17 cellular contexts compared by ENCODE assay signal in the genomic region with DNA sequence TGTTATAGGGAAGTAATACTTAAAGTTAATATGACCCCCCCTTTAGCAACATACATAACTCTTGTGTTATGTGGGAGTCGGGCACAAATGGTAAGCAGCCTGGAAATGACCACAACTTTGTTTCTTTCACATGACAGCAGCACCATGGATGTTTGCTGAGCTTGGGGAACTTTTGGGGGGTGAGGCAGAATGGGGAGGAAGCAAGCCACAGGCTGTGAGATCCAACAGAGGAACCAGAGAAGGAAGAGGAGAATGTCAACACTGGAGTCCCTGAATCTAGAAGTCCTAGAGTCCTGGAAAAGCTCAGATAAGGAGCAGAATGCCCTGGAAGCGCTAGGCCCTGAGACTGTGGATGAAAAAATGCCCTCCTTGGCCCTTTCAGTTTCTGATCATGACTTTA. TPM values are rescaled to one million over a fixed set of nuclear protein-coding genes. Genes with fewer than 3 reads are reported as not detected.
DNase-seq lines count a peak whose midpoint lies in the region; ATAC-seq, FAIRE-seq and TF ChIP-seq lines count a peak whose summit lies in the region.
"Had no signal": no experiment of that assay in that cellular context is flagged by ENCODE, and none has a peak within 500 bp of the region (broad histone marks: within the 10 kb centered on the region; RNA-seq: fewer than 3 reads in every experiment).

No MANE protein-coding gene starts in this region.

- peak overlapping the region; percentile 39; the same call in 1 of the 2 replicates for H4K8ac ChIP-seq in H1 (ENCODE audit: extremely low read depth, insufficient read depth, low read length)

- no peak overlapping the region for H3K23ac ChIP-seq in H1 (ENCODE audit: insufficient read length)

- no peak overlapping the region for H3K18ac ChIP-seq in H1 (ENCODE audit: extremely low read depth, low read length)

- TF ChIP-seq CTCF in GM23338 (conservative IDR thresholded peaks at IDR 0.05; ENCODE audit: low read depth in 2 of 2) (no peak), H1 (IDR thresholded peaks at IDR 0.05; ENCODE audit: control extremely low read depth in 1 of 3, insufficient read depth in 1 of 3, low read depth in 1 of 3, low read length in 3 of 3) (no peak), RWPE1 (conservative IDR thresholded peaks at IDR 0.05; ENCODE audit: low read depth) (no peak), ascending aorta (IDR thresholded peaks at IDR 0.05) (no peak)

- no peaks in the 10 kb centered on the region for H3F3A ChIP-seq in GM23338 (replicated peaks; ENCODE audit: low read depth)

- H4K20me1 ChIP-seq in GM23338 (replicated peaks; ENCODE audit: insufficient read depth) (no peaks in the 10 kb centered on the region), H1 (replicated peaks in 1 of 2; ENCODE audit: control insufficient read depth in 1 of 2, insufficient read depth in 2 of 2, low read length in 2 of 2) (no peaks in the 10 kb centered on the region)
- H4K20me1 ChIP-seq: BLaER1 treated with 17β-estradiol and CSF1 and Interleukin-3, amounts not matched to agents 10 nM and 100 nM had no signal

- H3K36me3 ChIP-seq in GM23338 (ENCODE audit: insufficient read depth) (no peaks in the 10 kb centered on the region), H1 (ENCODE audit: control insufficient read depth in 2 of 4, insufficient read depth in 4 of 4, low read length in 3 of 4) (no peaks in the 10 kb centered on the region), ascending aorta (peaks cover 0 to 12% of the 10 kb centered on the region in 2 donors)
- H3K36me3 ChIP-seq: BLaER1 treated with 17β-estradiol and CSF1 and Interleukin-3, amounts not matched to agents 10 nM and 100 nM had no signal

- H3K9me2 ChIP-seq in GM23338 (ENCODE audit: insufficient read depth): no peaks in the 10 kb centered on the region

- no peak for TF ChIP-seq POLR2A in H1 (IDR thresholded peaks at IDR 0.05; ENCODE audit: control extremely low read depth in 1 of 2, low read depth in 2 of 2, low read length in 2 of 2)

- H3K79me1 ChIP-seq in H1 (ENCODE audit: low read depth, low read length): no peaks in the 10 kb centered on the region

- no peak for FAIRE-seq in H1 (lab: Jason Lieb, UNC)
- FAIRE-seq: GM18507 had no signal

- no peak for TF ChIP-seq EP300 in H1 (IDR thresholded peaks at IDR 0.05; ENCODE audit: borderline replicate concordance in 1 of 2, low read depth in 2 of 2, low read length in 2 of 2)

- peaks cover 4% of the 10 kb centered on the region; the same call in 1 of the 2 replicates for H3K4me1 ChIP-seq in GM23338 (ENCODE audit: insufficient read depth)
- peaks cover 0 to 2% (median 0%) of the 10 kb centered on the region in 4 experiments; a peak in 1 of 7 replicates for H3K4me1 ChIP-seq in H1 (replicated peaks in 1 of 4; ENCODE audit: control insufficient read depth in 3 of 4, insufficient read depth in 4 of 4, low read length in 3 of 4)
- H3K4me1 ChIP-seq in ascending aorta: no peaks in the 10 kb centered on the region

- no peak overlapping the region for H4K5ac ChIP-seq in H1 (ENCODE audit: insufficient read length, low read depth, low read length)

- no peak overlapping the region for H2BK120ac ChIP-seq in H1 (replicated peaks; ENCODE audit: low read depth, low read length)

- no peaks in the 10 kb centered on the region for H3K23me2 ChIP-seq in H1 (ENCODE audit: low read depth, low read length)

- no peak overlapping the region for H3K4ac ChIP-seq in H1 (replicated peaks; ENCODE audit: insufficient read length, low read depth, low read length)

- H3K27ac ChIP-seq in GM23338 (ENCODE audit: low read depth): no peak overlapping the region
- no peak overlapping the region for H3K27ac ChIP-seq in H1 (ENCODE audit: low read depth, low read length)
- no peak overlapping the region for H3K27ac ChIP-seq in RWPE1
- H3K27ac ChIP-seq in ascending aorta: no peak overlapping the region
- H3K27ac ChIP-seq: GM23248 had no signal

- H2BK5ac ChIP-seq in H1 (ENCODE audit: low read depth, low read length): no peak overlapping the region

- ATAC-seq in GM23338 (no peak), sciatic nerve (peak; percentile 41), left colon (no peak)

- H3K9me3 ChIP-seq in H1 (ENCODE audit: insufficient read depth in 2 of 2, low read depth in 1 of 2, low read length in 1 of 2) (no peaks in the 10 kb centered on the region), ascending aorta (no peaks in the 10 kb centered on the region)
- H3K9me3 ChIP-seq: BLaER1 treated with 17β-estradiol and CSF1 and Interleukin-3, amounts not matched to agents 10 nM and 100 nM had no signal

- no peaks in the 10 kb centered on the region for H3K9me3 Mint-ChIP-seq in GM23338
- H3K9me3 Mint-ChIP-seq: CD4-positive, alpha-beta T cell; H9 had no signal

- H4K91ac ChIP-seq in H1 (replicated peaks; ENCODE audit: insufficient read length, low read length): no peak overlapping the region

- WGBS in H1 (ENCODE audit: extremely low coverage in 1 of 2, insufficient coverage in 1 of 2, insufficient read length in 1 of 2, insufficient replicate concordance in 2 of 2, low coverage in 1 of 2, low lambda C conversion rate in 2 of 2, missing lambda C conversion rate in 1 of 2), 2 experiments: 93% methylated on average over 2 of the region's 2 CpGs; no CpG with 5 or more reads in 1 of the 2 experiments

- POLR2A ChIA-PET in H1 (lab: Charles Lee; ENCODE audit: partially characterized antibody) (interaction anchor here (1.5 kb wide), 1 partner anchor 9 kb away, joined by 4 read pairs; no protein-coding TSS in a partner anchor), RWPE1 (lab: Yijun Ruan, JAX; ENCODE audit: low non-redundant PET) (interaction anchor here (1.1 kb wide), 1 partner anchor 26 kb away, joined by 3 read pairs; no protein-coding TSS in a partner anchor)

- H3K79me2 ChIP-seq in GM23338 (replicated peaks; ENCODE audit: insufficient read depth) (no peaks in the 10 kb centered on the region), H1 (ENCODE audit: control insufficient read depth in 1 of 2, insufficient read depth in 2 of 2, low read length in 2 of 2) (no peaks in the 10 kb centered on the region)

- no peak for TF ChIP-seq RAD21 in H1 (IDR thresholded peaks at IDR 0.05 in 1 of 2, conservative IDR thresholded peaks at IDR 0.05 in 1 of 2; ENCODE audit: low read depth in 2 of 2, low read length in 2 of 2)

- no peak overlapping the region for H3K4me3 Mint-ChIP-seq in GM23338
- H3K4me3 Mint-ChIP-seq: CD4-positive, alpha-beta T cell; H9 had no signal

- H3K4me3 ChIP-seq in GM23338 (no peak overlapping the region), H1 (ENCODE audit: extremely low read depth in 1 of 4, insufficient read depth in 2 of 4, low read depth in 3 of 4, low read length in 4 of 4) (no peak overlapping the region), ascending aorta (no peak overlapping the region)
- H3K4me3 ChIP-seq: BLaER1 treated with 17β-estradiol and CSF1 and Interleukin-3, amounts not matched to agents 10 nM and 100 nM; GM23248 had no signal

- no peaks in the 10 kb centered on the region; the same call in 2 of the 3 replicates for H3K4me1 Mint-ChIP-seq in GM23338

- H3K56ac ChIP-seq in H1 (replicated peaks; ENCODE audit: insufficient read length, low read depth, low read length): no peak overlapping the region

- CTCF ChIA-PET in H1 (lab: Charles Lee; ENCODE audit: partially characterized antibody) (interaction anchor here (0.5 to 4.4 kb wide), 16 partner anchors 9 to 481 kb away, joined by 3 to 26 read pairs (median 4); a partner anchor contains a TSS), RWPE1 (lab: Yijun Ruan, JAX) (interaction anchor here (0.7 kb wide), 2 partner anchors 16 to 24 kb away, joined by 3 to 8 read pairs; no protein-coding TSS in a partner anchor)

- no peak overlapping the region for H3K4me2 ChIP-seq in GM23338
- no peak overlapping the region for H3K4me2 ChIP-seq in H1 (ENCODE audit: insufficient read depth in 1 of 2, low read depth in 2 of 2, low read length in 2 of 2)

- peak overlapping the region; percentile 6; the same call in 1 of the 2 replicates for H3K27ac Mint-ChIP-seq in GM23338
- H3K27ac Mint-ChIP-seq: CD4-positive, alpha-beta T cell; H9 had no signal

- H2BK15ac ChIP-seq in H1 (ENCODE audit: low read length): no peak overlapping the region

- no peak overlapping the region for H3K9ac ChIP-seq in H1 (replicated peaks in 1 of 4; ENCODE audit: extremely low read depth in 1 of 4, low read depth in 3 of 4, low read length in 3 of 4)
- H3K9ac ChIP-seq: BLaER1 treated with 17β-estradiol and CSF1 and Interleukin-3, amounts not matched to agents 10 nM and 100 nM; GM23248 had no signal

- no peak overlapping the region for H2BK20ac ChIP-seq in H1 (ENCODE audit: low read length)

- H3K14ac ChIP-seq in H1 (ENCODE audit: insufficient read length): no peak overlapping the region

- DNase-seq in GM23338 (ENCODE audit: low spot score): no peak
- peak; percentile 58 for DNase-seq in MV-4-11 (lab: John Stamatoyannopoulos, UW)
- no peak for DNase-seq in H1 (ENCODE audit: low read depth in 1 of 2, low spot score in 2 of 2)
- no peak for DNase-seq in sciatic nerve (ENCODE audit: low spot score)
- DNase-seq in RWPE1 (ENCODE audit: low spot score): no peak
- no peak for DNase-seq in ascending aorta (ENCODE audit: low spot score in 2 of 2)
- DNase-seq in left colon: no peak
- DNase-seq: ACHN; Calu3; CD4-positive, alpha-beta T cell; DMS 273 treated with DMSO at 0.1 percent for 48 hours; GM23248; H9 had no signal

- H2BK12ac ChIP-seq in H1 (ENCODE audit: low read depth, low read length): no peak overlapping the region

- H2AFZ ChIP-seq in GM23338: peak overlapping the region; percentile 60; the same call in 1 of the 2 replicates
- no peak overlapping the region for H2AFZ ChIP-seq in H1 (ENCODE audit: low read length)
- H2AFZ ChIP-seq: GM23248 had no signal

- no peaks in the 10 kb centered on the region for H3K36me3 Mint-ChIP-seq in GM23338 (ENCODE audit: low read depth)

- intact Hi-C loops in sciatic nerve (cut with DNase I): no loop called here
- intact Hi-C loops in ascending aorta (cut with DNase I): no loop called here
- intact Hi-C loops in left colon (cut with DNase I, micrococcal nuclease): no loop called here

- H3K27me3 Mint-ChIP-seq in GM23338 (ENCODE audit: insufficient read depth, low read depth, poor library complexity): peaks cover 3% of the 10 kb centered on the region

- no peak overlapping the region for H2AK5ac ChIP-seq in H1 (ENCODE audit: low read depth, low read length)

- H3K27me3 ChIP-seq in GM23338 (ENCODE audit: insufficient read depth): no peaks in the 10 kb centered on the region
- H3K27me3 ChIP-seq in H1 (replicated peaks in 1 of 4; ENCODE audit: control insufficient read depth in 3 of 4, extremely low read depth in 1 of 4, insufficient read depth in 3 of 4, low read length in 3 of 4): no peaks in the 10 kb centered on the region
- H3K27me3 ChIP-seq in ascending aorta: no peaks in the 10 kb centered on the region
- H3K27me3 ChIP-seq: BLaER1 treated with 17β-estradiol and CSF1 and Interleukin-3, amounts not matched to agents 10 nM and 100 nM had no signal

RNA-seq across cellular contexts. Expression of a gene that starts 38.9 kb away (rescaled TPM):
- total RNA-seq in GM23338 (2014; rRNA removed; shearing (Covaris generic)): 3.7 and 4.9 TPM in 2 replicates
- polyA plus RNA-seq in GM23338 (2016; fragmentation: Nextera tagmentation; extraction: Ambion mirVana) (2.3 and 2.4 TPM in 2 replicates), H1 (2011; rRNA removed) (4.7 and 7.4 TPM in 2 replicates)
- total RNA-seq in H1 (2021; fragmentation: NEBNext Ultra II Directional; extraction: Animal tissue kit (Norgen Biotek cat#: 25700)): 3.8 and 5.4 TPM in 2 replicates
- polyA plus RNA-seq in H1 (2011; cell fraction: cytosol; rRNA removed): 5.5 TPM
- 13.6 TPM for polyA plus RNA-seq in H1 (2011; cell fraction: nucleus; rRNA removed)
- polyA plus RNA-seq in H1 (2012, experiment 1 of 2): 5.3 to 5.9 TPM (median 5.6 TPM) in 4 replicates
- polyA plus RNA-seq in H1 (2012, experiment 2 of 2): 0.60 TPM
- polyA plus RNA-seq in H1 (2013, experiment 1 of 2): 3.3 TPM
- polyA plus RNA-seq in H1 (2013, experiment 2 of 2): 2.4 TPM
- 6.2 and 17.0 TPM in 2 replicates for polyA minus RNA-seq in H1 (2011; rRNA and poly(A)+ RNA removed)
- polyA minus RNA-seq in H1 (2011; cell fraction: cytosol; rRNA and poly(A)+ RNA removed): 3.2 TPM
- polyA minus RNA-seq in H1 (2011; cell fraction: nucleus; rRNA and poly(A)+ RNA removed): 14.1 TPM
- total RNA-seq in sciatic nerve (17.3 TPM), ascending aorta (3.5 TPM), left colon (1 to 10 TPM in 1 of 2 donors, under 1 TPM in 1; 0.52 to 1.3 TPM)
- total RNA-seq: CD4-positive, alpha-beta T cell; GM23248; HT-29 had no signal
- polyA plus RNA-seq: GM23248 had no signal

RNA-seq across cellular contexts. Expression of a gene that starts 40.2 kb away (rescaled TPM):
- total RNA-seq in GM23338 (2014; rRNA removed; shearing (Covaris generic)): 3.9 and 4.4 TPM in 2 replicates
- polyA plus RNA-seq in GM23338 (2016; fragmentation: Nextera tagmentation; extraction: Ambion mirVana) (0.89 and 1.4 TPM in 2 replicates), H1 (2011; rRNA removed) (1.8 and 2.6 TPM in 2 replicates)
- total RNA-seq in H1 (2021; fragmentation: NEBNext Ultra II Directional; extraction: Animal tissue kit (Norgen Biotek cat#: 25700)): 0.28 and 0.44 TPM in 2 replicates
- polyA plus RNA-seq in H1 (2011; cell fraction: cytosol; rRNA removed): 2.6 TPM
- 4.2 TPM for polyA plus RNA-seq in H1 (2011; cell fraction: nucleus; rRNA removed)
- polyA plus RNA-seq in H1 (2012, experiment 1 of 2): 0.93 to 2.0 TPM (median 1.3 TPM) in 4 replicates
- 0.58 TPM for polyA plus RNA-seq in H1 (2012, experiment 2 of 2)
- polyA plus RNA-seq in H1 (2013, experiment 1 of 2): 0.16 TPM
- polyA plus RNA-seq in H1 (2013, experiment 2 of 2): 0.13 TPM
- 1.7 TPM in 2 replicates for polyA minus RNA-seq in H1 (2011; rRNA and poly(A)+ RNA removed)
- 1.5 TPM for polyA minus RNA-seq in H1 (2011; cell fraction: cytosol; rRNA and poly(A)+ RNA removed)
- polyA minus RNA-seq in H1 (2011; cell fraction: nucleus; rRNA and poly(A)+ RNA removed): 3.0 TPM
- total RNA-seq in sciatic nerve (not detected), ascending aorta (not detected), left colon (10 to 100 TPM; 71.2 to 90.8 TPM)
- total RNA-seq: A172, GM23248, H9 had no signal

Comparison
In these comparisons a context has a peak if more than half of its experiments do, and no peak if none do; other contexts are left out.
1. RNA of a gene that starts 40.2 kb away (total RNA-seq): 71.2 to 90.8 TPM in left colon; 3.9 to 4.4 TPM in GM23338, 0.28 to 0.44 TPM in H1, not detected in sciatic nerve (single experiment) and not detected in ascending aorta (single experiment); every median in the first group is over 10 times any median in the second.